14 cellular contexts compared by ENCODE assay signal in genomic region chr4:78953231-78953630, GRCh38.
"Had no signal": no experiment of that assay in that cellular context is flagged by ENCODE, and none has a peak within 500 bp of the region (broad histone marks: within the 10 kb centered on the region; RNA-seq: fewer than 3 reads in every experiment).

No MANE protein-coding gene starts in this region.

- H3K27ac ChIP-seq: SJCRH30 had no signal

- DNase-seq: IMR-90, KG1, MM.1S, NCI-H1436, NCI-H2029, NCI-H2081 treated with DMSO at 0.1 percent for 48 hours, NCI-H2171, NCI-H226, NCI-H510A, NCI-H524 treated with DMSO at 0.1 percent for 48 hours, NCI-H69, NCI-H774, RPMI8226, SJCRH30 had no signal

- H3K36me3 ChIP-seq: SJCRH30 had no signal

- H3K9me3 ChIP-seq: SJCRH30 had no signal

- H3K4me3 ChIP-seq: SJCRH30 had no signal

- H3K27me3 ChIP-seq: SJCRH30 had no signal
